8 cellular contexts compared by ENCODE assay signal in the genomic region with DNA sequence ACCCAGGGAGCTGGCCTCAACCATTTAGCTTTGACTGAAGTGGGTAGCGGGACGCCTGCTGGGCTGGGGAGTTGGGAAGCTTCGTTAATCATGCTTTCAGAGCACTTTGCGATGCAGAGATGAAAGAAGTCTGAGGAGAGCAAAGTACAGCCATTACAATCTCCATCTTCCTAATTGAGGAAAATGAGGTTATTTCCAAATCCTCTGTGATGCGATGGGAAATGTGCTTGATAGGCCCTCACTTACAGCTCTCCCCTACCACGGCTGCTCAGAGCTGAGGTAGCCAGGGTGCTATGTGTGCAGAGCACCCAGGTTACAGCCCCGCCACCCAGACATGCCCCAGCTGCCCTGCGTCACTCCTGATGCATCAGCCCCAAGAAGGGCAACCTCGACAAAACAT.
"Had no signal": no experiment of that assay in that cellular context is flagged by ENCODE, and none has a peak within 500 bp of the region (broad histone marks: within the 10 kb centered on the region; RNA-seq: fewer than 3 reads in every experiment).

No MANE protein-coding gene starts in this region.

- H3K36me3 ChIP-seq: HAP-1 had no signal

- H3K27ac ChIP-seq: GM23248, HL-60 had no signal

- H3K4me1 ChIP-seq: HAP-1 had no signal

- H3K4me3 ChIP-seq: GM23248, HAP-1 had no signal

- H3K9ac ChIP-seq: GM23248 had no signal

- H2AFZ ChIP-seq: GM23248 had no signal

- H3K9me3 ChIP-seq: HAP-1 had no signal

- DNase-seq: GM23248, GOT3, H7, HFFc6 had no signal

- ATAC-seq: HCT116, HepG2 had no signal
